In the genomic region with DNA sequence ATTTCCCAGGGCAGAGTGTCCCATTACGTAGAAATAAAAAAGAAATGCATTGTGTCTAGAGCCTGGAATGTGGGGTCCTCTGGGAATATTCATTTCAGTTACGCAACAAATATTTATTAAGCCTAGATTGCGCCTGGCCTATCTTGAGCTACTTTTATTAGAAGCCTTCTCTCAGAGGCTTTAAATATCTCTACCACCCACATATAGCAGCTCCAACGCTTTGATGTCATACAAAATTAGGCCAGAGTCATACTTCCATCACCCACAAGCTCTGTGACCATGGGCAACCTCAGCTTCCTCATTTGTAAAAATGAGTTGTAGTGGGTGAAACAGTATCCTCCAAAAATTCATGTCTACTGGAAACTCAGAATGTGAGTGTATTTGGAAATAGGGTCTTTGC, we compare ENCODE assay signal across 10 cellular contexts.
A peak's percentile ranks its signal among the peaks of the same experiment; 100 is the strongest.
DNase-seq lines count a peak whose midpoint lies in the region; ATAC-seq and FAIRE-seq lines count a peak whose summit lies in the region.
"Had no signal": no experiment of that assay in that cellular context is flagged by ENCODE, and none has a peak within 500 bp of the region (broad histone marks: within the 10 kb centered on the region; RNA-seq: fewer than 3 reads in every experiment).

No MANE protein-coding gene starts in this region.

- no peak overlapping the region for H3K27ac Mint-ChIP-seq in T-helper 2 cell treated with Interferon-gamma antibody and Interleukin-4, amounts not matched to agents 5 μg/mL and 100 μg/mL, for 36 hours

- H3K9me3 Mint-ChIP-seq in T-helper 2 cell treated with Interferon-gamma antibody and Interleukin-4, amounts not matched to agents 5 μg/mL and 100 μg/mL, for 36 hours, result peaks cover 24% of the 10 kb centered on the region

- FAIRE-seq in HTR-8/SVneo (lab: Jason Lieb, UNC), result no peak
- FAIRE-seq: colon had no signal

- peaks cover 17% of the 10 kb centered on the region for H3K36me3 Mint-ChIP-seq in T-helper 2 cell treated with Interferon-gamma antibody and Interleukin-4, amounts not matched to agents 5 μg/mL and 100 μg/mL, for 36 hours (ENCODE audit: low read depth)

- H3K4me1 Mint-ChIP-seq in T-helper 2 cell treated with Interferon-gamma antibody and Interleukin-4, amounts not matched to agents 5 μg/mL and 100 μg/mL, for 36 hours (ENCODE audit: low read depth), result peaks cover 58% of the 10 kb centered on the region

- no peaks in the 10 kb centered on the region for H3K27me3 Mint-ChIP-seq in T-helper 2 cell treated with Interferon-gamma antibody and Interleukin-4, amounts not matched to agents 5 μg/mL and 100 μg/mL, for 36 hours (ENCODE audit: low read depth)

- no peak for DNase-seq in T-helper 2 cell treated with Interferon-gamma antibody and Interleukin-4, amounts not matched to agents 5 μg/mL and 100 μg/mL, for 36 hours (ENCODE audit: low spot score)
- DNase-seq in pons (ENCODE audit: low spot score) (peak; percentile 70), AG20443 (ENCODE audit: low spot score) (no peak), HTR-8/SVneo (ENCODE audit: insufficient read length, low spot score) (no peak), COLO668 (lab: John Stamatoyannopoulos, UW; ENCODE audit: unreplicated experiment) (no peak)
- DNase-seq: NCI-H774 had no signal

- peak overlapping the region; percentile 11 for H3K4me3 Mint-ChIP-seq in T-helper 2 cell treated with Interferon-gamma antibody and Interleukin-4, amounts not matched to agents 5 μg/mL and 100 μg/mL, for 36 hours

- ATAC-seq in GM18502 (IDR thresholded peaks at IDR 0.05; ENCODE audit: poor library complexity, unreplicated experiment) (peak; percentile 40), HG02852 (IDR thresholded peaks at IDR 0.05; ENCODE audit: unreplicated experiment) (peak; percentile 53)
- ATAC-seq: gastroesophageal sphincter had no signal
